14 cellular contexts compared by ENCODE assay signal in genomic region chr12:50515587-50515986, GRCh38. TPM values are rescaled to one million over a fixed set of nuclear protein-coding genes. Genes with fewer than 3 reads are reported as not detected.
DNase-seq lines count a peak whose midpoint lies in the region; ATAC-seq and TF ChIP-seq lines count a peak whose summit lies in the region.
"Had no signal": no experiment of that assay in that cellular context is flagged by ENCODE, and none has a peak within 500 bp of the region (broad histone marks: within the 10 kb centered on the region; RNA-seq: fewer than 3 reads in every experiment).

No MANE protein-coding gene starts in this region.

- DNase-seq in activated T-cell treated with anti-CD3 and anti-CD28 coated beads, Interleukin-2, amount 50 U/mL, for 24 hours: no peak
- no peak for DNase-seq in activated T-cell treated with anti-CD3 and anti-CD28 coated beads, Interleukin-2, amount 50 U/mL, for 48 hours
- DNase-seq in NB4 (ENCODE audit: low read depth): peak; percentile 64
- DNase-seq in activated naive CD8-positive, alpha-beta T cell treated with anti-CD3 and anti-CD28 coated beads for 36 hours: no peak
- DNase-seq in neural crest cell (ENCODE audit: low read depth, low spot score): no peak
- DNase-seq: DMS79 treated with DMSO at 0.1 percent for 48 hours; effector memory CD8-positive, alpha-beta T cell; gastrocnemius medialis; PC-3; stimulated activated CD4-positive, alpha-beta T cell treated with anti-CD3 and anti-CD28 coated beads, Interleukin-2, amount 100 ng/mL, for 48 hours had no signal

- H3K4me3 Mint-ChIP-seq in activated T-cell treated with anti-CD3 and anti-CD28 coated beads, Interleukin-2, amount 50 U/mL, for 24 hours: no peak overlapping the region
- H3K4me3 Mint-ChIP-seq in activated naive CD8-positive, alpha-beta T cell treated with anti-CD3 and anti-CD28 coated beads for 36 hours: no peak overlapping the region
- H3K4me3 Mint-ChIP-seq in neural crest cell: no peak overlapping the region

- peak overlapping the region; percentile 51 for H3K27ac Mint-ChIP-seq in activated T-cell treated with anti-CD3 and anti-CD28 coated beads, Interleukin-2, amount 50 U/mL, for 24 hours
- peak overlapping the region; percentile 84 for H3K27ac Mint-ChIP-seq in activated naive CD8-positive, alpha-beta T cell treated with anti-CD3 and anti-CD28 coated beads for 36 hours
- peak overlapping the region; percentile 3 for H3K27ac Mint-ChIP-seq in neural crest cell (ENCODE audit: unreplicated experiment)

- ATAC-seq in GM21723 (IDR thresholded peaks at IDR 0.05; ENCODE audit: unreplicated experiment): no peak
- ATAC-seq in HG03571 (IDR thresholded peaks at IDR 0.05; ENCODE audit: unreplicated experiment): no peak
- no peak for ATAC-seq in HG02852 (IDR thresholded peaks at IDR 0.05; ENCODE audit: unreplicated experiment)
- ATAC-seq: gastrocnemius medialis, PC-3 had no signal

- H3K36me3 Mint-ChIP-seq in activated T-cell treated with anti-CD3 and anti-CD28 coated beads, Interleukin-2, amount 50 U/mL, for 24 hours (ENCODE audit: low read depth): no peaks in the 10 kb centered on the region
- peaks cover 25% of the 10 kb centered on the region for H3K36me3 Mint-ChIP-seq in activated naive CD8-positive, alpha-beta T cell treated with anti-CD3 and anti-CD28 coated beads for 36 hours
- H3K36me3 Mint-ChIP-seq in neural crest cell (ENCODE audit: low read depth): no peaks in the 10 kb centered on the region

- no peak for TF ChIP-seq POLR2A in NB4 (IDR thresholded peaks at IDR 0.05; ENCODE audit: extremely low read depth, insufficient read length)

- no peak for TF ChIP-seq CTCF in NB4 (IDR thresholded peaks at IDR 0.05; ENCODE audit: low read depth, low read length)
- no peak for TF ChIP-seq CTCF in neural crest cell (conservative IDR thresholded peaks at IDR 0.05)

- H3K4me3 ChIP-seq in NB4 (ENCODE audit: low read depth, low read length): no peak overlapping the region
- H3K4me3 ChIP-seq: ascending aorta, gastrocnemius medialis had no signal

- H3K27me3 Mint-ChIP-seq in activated T-cell treated with anti-CD3 and anti-CD28 coated beads, Interleukin-2, amount 50 U/mL, for 24 hours: no peaks in the 10 kb centered on the region
- no peaks in the 10 kb centered on the region for H3K27me3 Mint-ChIP-seq in activated naive CD8-positive, alpha-beta T cell treated with anti-CD3 and anti-CD28 coated beads for 36 hours
- no peaks in the 10 kb centered on the region for H3K27me3 Mint-ChIP-seq in neural crest cell (ENCODE audit: low read depth)
- H3K27me3 Mint-ChIP-seq: effector memory CD8-positive, alpha-beta T cell had no signal

- peaks cover 50% of the 10 kb centered on the region for H3K4me1 Mint-ChIP-seq in activated T-cell treated with anti-CD3 and anti-CD28 coated beads, Interleukin-2, amount 50 U/mL, for 24 hours (ENCODE audit: low read depth)
- H3K4me1 Mint-ChIP-seq in activated naive CD8-positive, alpha-beta T cell treated with anti-CD3 and anti-CD28 coated beads for 36 hours: peaks cover 44% of the 10 kb centered on the region
- peaks cover 9% of the 10 kb centered on the region for H3K4me1 Mint-ChIP-seq in neural crest cell

- H3K9me3 Mint-ChIP-seq in activated T-cell treated with anti-CD3 and anti-CD28 coated beads, Interleukin-2, amount 50 U/mL, for 24 hours: no peaks in the 10 kb centered on the region
- H3K9me3 Mint-ChIP-seq in activated naive CD8-positive, alpha-beta T cell treated with anti-CD3 and anti-CD28 coated beads for 36 hours: peaks cover 6% of the 10 kb centered on the region
- no peaks in the 10 kb centered on the region for H3K9me3 Mint-ChIP-seq in neural crest cell
- H3K9me3 Mint-ChIP-seq: effector memory CD8-positive, alpha-beta T cell had no signal

RNA-seq across cellular contexts. Expression of gene DIP2B, which starts 10.8 kb away (rescaled TPM):
- total RNA-seq in activated naive CD8-positive, alpha-beta T cell treated with anti-CD3 and anti-CD28 coated beads for 36 hours: 10 to 100 TPM; 21.4 to 22.5 TPM
- total RNA-seq in neural crest cell: 37.8 and 39.4 TPM in 2 replicates

Comparison
In these comparisons a context has a peak if more than half of its experiments do, and no peak if none do; other contexts are left out.
1. H3K27ac Mint-ChIP-seq: peak in every context shown above with its lines; median percentile 84 in activated naive CD8-positive, alpha-beta T cell treated with anti-CD3 and anti-CD28 coated beads for 36 hours; 51 in activated T-cell treated with anti-CD3 and anti-CD28 coated beads, Interleukin-2, amount 50 U/mL, for 24 hours; 3 in neural crest cell.